In genomic region chr19:4038661-4039096, GRCh38 we compare ENCODE assay signal across 16 cellular contexts. TPM values are rescaled to one million over a fixed set of nuclear protein-coding genes. Genes with fewer than 3 reads are reported as not detected.
A peak's percentile ranks its signal among the peaks of the same experiment; 100 is the strongest.
DNase-seq lines count a peak whose midpoint lies in the region; ATAC-seq and TF ChIP-seq lines count a peak whose summit lies in the region.
"Had no signal": no experiment of that assay in that cellular context is flagged by ENCODE, and none has a peak within 500 bp of the region (broad histone marks: within the 10 kb centered on the region; RNA-seq: fewer than 3 reads in every experiment).

No MANE protein-coding gene starts in this region.

- intact Hi-C loops in Calu3 (cut with micrococcal nuclease; ENCODE audit: unreplicated experiment) = no loop called here
- intact Hi-C loops in left colon (cut with DNase I, micrococcal nuclease) = no loop called here
- intact Hi-C loops in activated CD4-positive, alpha-beta T cell treated with anti-CD3 and anti-CD28 coated beads, Interleukin-2, amount 10 ng/mL, durations not matched to agents 24 days and 14 days (cut with micrococcal nuclease) = no loop called here

- H3K9me3 Mint-ChIP-seq in Calu3 (ENCODE audit: low read depth, unreplicated experiment) = no peaks in the 10 kb centered on the region
- no peaks in the 10 kb centered on the region for H3K9me3 Mint-ChIP-seq in stimulated activated effector memory CD8-positive, alpha-beta T cell treated with anti-CD3 and anti-CD28 coated beads, Interleukin-12 subunit alpha, Interleukin-12 subunit beta, amount 100 ng/mL, for 72 hours
- H3K9me3 Mint-ChIP-seq in activated CD4-positive, alpha-beta T cell treated with anti-CD3 and anti-CD28 coated beads, Interleukin-2, amount 10 ng/mL, durations not matched to agents 24 days and 14 days = no peaks in the 10 kb centered on the region

- 77 to 86% (median 84%) methylated on average over 25 of the region's 25 CpGs for WGBS in adipose tissue, 3 donors

- H3K27ac ChIP-seq in adipose tissue (ENCODE audit: low read depth, low read length) = peak overlapping the region; percentile 35
- H3K27ac ChIP-seq: KMS-11 had no signal

- peak overlapping the region; percentile 44 for H3K27ac Mint-ChIP-seq in Calu3 (ENCODE audit: unreplicated experiment)
- H3K27ac Mint-ChIP-seq in stimulated activated effector memory CD8-positive, alpha-beta T cell treated with anti-CD3 and anti-CD28 coated beads, Interleukin-12 subunit alpha, Interleukin-12 subunit beta, amount 100 ng/mL, for 72 hours = peak overlapping the region; percentile 38
- H3K27ac Mint-ChIP-seq in activated CD4-positive, alpha-beta T cell treated with anti-CD3 and anti-CD28 coated beads, Interleukin-2, amount 10 ng/mL, durations not matched to agents 24 days and 14 days = no peak overlapping the region

- no peaks in the 10 kb centered on the region for H3K27me3 Mint-ChIP-seq in Calu3 (ENCODE audit: unreplicated experiment)
- no peaks in the 10 kb centered on the region for H3K27me3 Mint-ChIP-seq in activated CD4-positive, alpha-beta T cell treated with anti-CD3 and anti-CD28 coated beads, Interleukin-2, amount 10 ng/mL, durations not matched to agents 24 days and 14 days

- H3K36me3 Mint-ChIP-seq in Calu3 (ENCODE audit: insufficient read depth, unreplicated experiment) = peaks cover 57% of the 10 kb centered on the region
- H3K36me3 Mint-ChIP-seq in stimulated activated effector memory CD8-positive, alpha-beta T cell treated with anti-CD3 and anti-CD28 coated beads, Interleukin-12 subunit alpha, Interleukin-12 subunit beta, amount 100 ng/mL, for 72 hours = peaks cover 64% of the 10 kb centered on the region
- H3K36me3 Mint-ChIP-seq in activated CD4-positive, alpha-beta T cell treated with anti-CD3 and anti-CD28 coated beads, Interleukin-2, amount 10 ng/mL, durations not matched to agents 24 days and 14 days (ENCODE audit: low read depth) = peaks cover 11% of the 10 kb centered on the region

- ATAC-seq in left colon (peak; percentile 3), GM19324 (IDR thresholded peaks at IDR 0.05; ENCODE audit: low FRiP score, unreplicated experiment) (no peak)
- no peak for ATAC-seq in stimulated activated effector memory CD8-positive, alpha-beta T cell treated with anti-CD3 and anti-CD28 coated beads, Interleukin-12 subunit alpha, Interleukin-12 subunit beta, amount 100 ng/mL, for 72 hours
- ATAC-seq: PC-3, Right ventricle myocardium inferior had no signal

- H3K4me1 Mint-ChIP-seq in Calu3 (ENCODE audit: low read depth, unreplicated experiment) = no peaks in the 10 kb centered on the region
- H3K4me1 Mint-ChIP-seq in stimulated activated effector memory CD8-positive, alpha-beta T cell treated with anti-CD3 and anti-CD28 coated beads, Interleukin-12 subunit alpha, Interleukin-12 subunit beta, amount 100 ng/mL, for 72 hours = no peaks in the 10 kb centered on the region
- H3K4me1 Mint-ChIP-seq in activated CD4-positive, alpha-beta T cell treated with anti-CD3 and anti-CD28 coated beads, Interleukin-2, amount 10 ng/mL, durations not matched to agents 24 days and 14 days = peaks cover 1% of the 10 kb centered on the region

- no peak overlapping the region for H3K4me3 Mint-ChIP-seq in Calu3 (ENCODE audit: low read depth, unreplicated experiment)
- no peak overlapping the region for H3K4me3 Mint-ChIP-seq in stimulated activated effector memory CD8-positive, alpha-beta T cell treated with anti-CD3 and anti-CD28 coated beads, Interleukin-12 subunit alpha, Interleukin-12 subunit beta, amount 100 ng/mL, for 72 hours
- no peak overlapping the region for H3K4me3 Mint-ChIP-seq in activated CD4-positive, alpha-beta T cell treated with anti-CD3 and anti-CD28 coated beads, Interleukin-2, amount 10 ng/mL, durations not matched to agents 24 days and 14 days

- DNase-seq in Calu3 (no peak), left colon (no peak), SW480 (ENCODE audit: low spot score) (no peak), hippocampal formation (lab: John Stamatoyannopoulos, UW) (no peak)
- no peak for DNase-seq in stimulated activated effector memory CD8-positive, alpha-beta T cell treated with anti-CD3 and anti-CD28 coated beads, Interleukin-12 subunit alpha, Interleukin-12 subunit beta, amount 100 ng/mL, for 72 hours (ENCODE audit: low spot score in 2 of 2)
- no peak for DNase-seq in activated CD4-positive, alpha-beta T cell treated with anti-CD3 and anti-CD28 coated beads, Interleukin-2, amount 10 ng/mL, durations not matched to agents 24 days and 14 days
- DNase-seq: Caco-2, DMS79, NCI-H1092 treated with DMSO at 0.1 percent for 48 hours, NCI-H1694, NCI-H69, PC-3 had no signal

- TF ChIP-seq CTCF in Calu3 (IDR thresholded peaks at IDR 0.05; ENCODE audit: unreplicated experiment) = no peak

- no TSS peak for BruUV-seq in Calu3 (replicated peaks; lab: Mats Ljungman, UMichigan)

- CTCF ChIA-PET in Calu3 (lab: Charles Lee) = no interaction called here

RNA-seq across cellular contexts. Expression of gene ZBTB7A, which starts 28.0 kb away (rescaled TPM):
- 38.0 and 44.7 TPM in 2 replicates for total RNA-seq in Calu3 (2022)
- 10 to 100 TPM in 2 of 3 donors, 1 to 10 TPM in 1; 7.4 to 21.9 (median 10.8) TPM for polyA plus RNA-seq in adipose tissue
- 100 to 1,000 TPM; 110 to 124 TPM for total RNA-seq in left colon
- total RNA-seq in activated CD4-positive, alpha-beta T cell treated with anti-CD3 and anti-CD28 coated beads, Interleukin-2, amount 10 ng/mL, durations not matched to agents 24 days and 14 days = 35.8 and 39.6 TPM in 2 replicates

RNA-seq across cellular contexts. Expression of gene PIAS4, which starts 31.1 kb away (rescaled TPM):
- 29.3 and 35.7 TPM in 2 replicates for total RNA-seq in Calu3 (2022)
- 10 to 100 TPM in 2 of 3 donors, 1 to 10 TPM in 1; 9.0 to 13.3 (median 10.9) TPM for polyA plus RNA-seq in adipose tissue
- 10 to 100 TPM; 25.1 to 27.7 TPM for total RNA-seq in left colon
- total RNA-seq in activated CD4-positive, alpha-beta T cell treated with anti-CD3 and anti-CD28 coated beads, Interleukin-2, amount 10 ng/mL, durations not matched to agents 24 days and 14 days = 32.2 and 33.2 TPM in 2 replicates

RNA-seq across cellular contexts. Expression of gene EEF2, which starts 53.4 kb away (rescaled TPM):
- total RNA-seq in Calu3 (2022) = 1,011 and 1,166 TPM in 2 replicates
- polyA plus RNA-seq in adipose tissue = 1,000 to 10,000 TPM; 1,566 to 2,151 (median 1,831) TPM
- 1,000 to 10,000 TPM; 1,955 to 2,053 TPM for total RNA-seq in left colon
- 2,394 and 2,438 TPM in 2 replicates for total RNA-seq in activated CD4-positive, alpha-beta T cell treated with anti-CD3 and anti-CD28 coated beads, Interleukin-2, amount 10 ng/mL, durations not matched to agents 24 days and 14 days
